In genomic region chr10:101126684-101127628, GRCh38 we compare ENCODE assay signal across 25 cellular contexts. TPM values are rescaled to one million over a fixed set of nuclear protein-coding genes. Genes with fewer than 3 reads are reported as not detected.
DNase-seq lines count a peak whose midpoint lies in the region; ATAC-seq, FAIRE-seq and TF ChIP-seq lines count a peak whose summit lies in the region.
"Had no signal": no experiment of that assay in that cellular context is flagged by ENCODE, and none has a peak within 500 bp of the region (broad histone marks: within the 10 kb centered on the region; RNA-seq: fewer than 3 reads in every experiment).

No MANE protein-coding gene starts in this region.

- no peak for TF ChIP-seq POLR2A in K562 (conservative IDR thresholded peaks at IDR 0.05)
- TF ChIP-seq POLR2A in endothelial cell of umbilical vein (IDR thresholded peaks at IDR 0.05; ENCODE audit: low read depth, low read length) = no peak

- H3K4me3 Mint-ChIP-seq in GM23338 = no peak overlapping the region
- H3K4me3 Mint-ChIP-seq: CD4-positive, alpha-beta T cell; H9 had no signal

- CTCF ChIA-PET in K562 (lab: Yijun Ruan, JAX; ENCODE audit: low intra/inter-chr PET ratio) (no interaction called here), endothelial cell of umbilical vein (lab: Charles Lee) (interaction anchor here (0.8 to 3.4 kb wide), 7 partner anchors 14 to 77 kb away, joined by 3 to 26 read pairs (median 4); no protein-coding TSS in a partner anchor)

- H3K36me3 Mint-ChIP-seq in GM23338 (ENCODE audit: low read depth) = no peaks in the 10 kb centered on the region

- H2BK120ac ChIP-seq in trophoblast cell (ENCODE audit: insufficient read depth, low read length, poor library complexity) = no peak overlapping the region

- H3K4me1 Mint-ChIP-seq in GM23338 = peaks cover 14% of the 10 kb centered on the region

- H3K4me1 ChIP-seq in GM23338 (ENCODE audit: insufficient read depth) (peaks cover 21% of the 10 kb centered on the region), K562 (replicated peaks in 1 of 2; ENCODE audit: control insufficient read depth in 2 of 2, insufficient read depth in 2 of 2, low read length in 2 of 2) (peaks cover 0 to 9% of the 10 kb centered on the region in 2 experiments; a peak in 2 of 5 replicates), endothelial cell of umbilical vein (ENCODE audit: control insufficient read depth, extremely low read depth, insufficient read depth, low read length) (no peaks in the 10 kb centered on the region), upper lobe of right lung (peaks cover 20% of the 10 kb centered on the region), trophoblast cell (ENCODE audit: control insufficient read depth in 1 of 2, insufficient read depth in 2 of 2, low read length in 2 of 2) (peaks cover 0 to 2% of the 10 kb centered on the region in 2 experiments)
- H3K4me1 ChIP-seq: A549 had no signal

- FAIRE-seq in K562 (lab: Jason Lieb, UNC) (no peak), endothelial cell of umbilical vein (lab: Jason Lieb, UNC) (no peak)
- FAIRE-seq: A549, GM12878 had no signal

- TF ChIP-seq RAD21 in K562 (CRISPR knock-in tag; conservative IDR thresholded peaks at IDR 0.05 in 1 of 2, IDR thresholded peaks at IDR 0.05 in 1 of 2) = no peak

- peaks cover 4% of the 10 kb centered on the region; the same call in 2 of the 3 replicates for H3K9me3 Mint-ChIP-seq in GM23338
- H3K9me3 Mint-ChIP-seq: CD4-positive, alpha-beta T cell; CD8-positive, alpha-beta memory T cell had no signal

- H3K36me3 ChIP-seq in GM23338 (ENCODE audit: insufficient read depth) (no peaks in the 10 kb centered on the region), K562 (ENCODE audit: control insufficient read depth, insufficient read depth, low read length) (no peaks in the 10 kb centered on the region), endothelial cell of umbilical vein (ENCODE audit: control insufficient read depth in 2 of 2, extremely low read depth in 1 of 2, insufficient read depth in 2 of 2, low read length in 2 of 2) (no peaks in the 10 kb centered on the region), upper lobe of right lung (no peaks in the 10 kb centered on the region), trophoblast cell (ENCODE audit: control insufficient read depth in 1 of 2, insufficient read depth in 2 of 2, low read length in 2 of 2) (no peaks in the 10 kb centered on the region)
- H3K36me3 ChIP-seq: BE2C; BLaER1 treated with 17β-estradiol and CSF1 and Interleukin-3, amounts not matched to agents 10 nM and 100 nM had no signal

- no peak overlapping the region for H2AK5ac ChIP-seq in trophoblast cell (ENCODE audit: low read length)

- H3K79me1 ChIP-seq in trophoblast cell (ENCODE audit: low read length) = no peaks in the 10 kb centered on the region

- ATAC-seq in GM23338 (no peak), K562 (no peak), upper lobe of right lung (no peak)
- ATAC-seq: A549, GM12878, HCT116 had no signal

- no peak overlapping the region for H3K27ac Mint-ChIP-seq in GM23338
- H3K27ac Mint-ChIP-seq: CD4-positive, alpha-beta T cell; CD8-positive, alpha-beta memory T cell; H9 had no signal

- no peak overlapping the region for H2AFZ ChIP-seq in GM23338
- no peak overlapping the region for H2AFZ ChIP-seq in K562 (ENCODE audit: low read depth, low read length)
- H2AFZ ChIP-seq in endothelial cell of umbilical vein (ENCODE audit: low read depth, low read length) = no peak overlapping the region
- H2AFZ ChIP-seq in trophoblast cell (ENCODE audit: insufficient read depth, low read length, poor library complexity) = no peak overlapping the region

- H2BK5ac ChIP-seq in trophoblast cell (ENCODE audit: low read depth, low read length, poor library complexity) = no peak overlapping the region

- H3K9ac ChIP-seq in K562 (ENCODE audit: insufficient read depth in 1 of 2, low read depth in 2 of 2, low read length in 2 of 2) (no peak overlapping the region), endothelial cell of umbilical vein (replicated peaks; ENCODE audit: extremely low read depth, insufficient read depth, low read length) (no peak overlapping the region), trophoblast cell (ENCODE audit: low read length) (no peak overlapping the region)
- H3K9ac ChIP-seq: BLaER1 treated with 17β-estradiol and CSF1 and Interleukin-3, amounts not matched to agents 10 nM and 100 nM had no signal

- H4K12ac ChIP-seq in trophoblast cell (ENCODE audit: low read depth, low read length) = no peak overlapping the region

- peaks cover 31% of the 10 kb centered on the region for H4K20me1 ChIP-seq in GM23338 (replicated peaks; ENCODE audit: insufficient read depth)
- H4K20me1 ChIP-seq in K562 (replicated peaks; ENCODE audit: control insufficient read depth, insufficient read depth, low read length) = no peaks in the 10 kb centered on the region
- no peaks in the 10 kb centered on the region for H4K20me1 ChIP-seq in endothelial cell of umbilical vein (replicated peaks; ENCODE audit: control insufficient read depth, extremely low read depth, insufficient read depth, low read length)

- no peak overlapping the region for H3K18ac ChIP-seq in trophoblast cell (ENCODE audit: low read length)

- H3K27me3 Mint-ChIP-seq in GM23338 (ENCODE audit: insufficient read depth, low read depth, poor library complexity) = peaks cover 97% of the 10 kb centered on the region

- DNase-seq in GM23338 (ENCODE audit: low spot score) = no peak
- DNase-seq in K562 (ENCODE audit: extremely low read depth in 1 of 4, low spot score in 3 of 4) = no peak
- no peak for DNase-seq in endothelial cell of umbilical vein (ENCODE audit: low read depth, low spot score)
- peak; percentile 22 for DNase-seq in upper lobe of right lung
- DNase-seq in trophoblast cell = no peak
- DNase-seq in GM19238 (ENCODE audit: insufficient read length, low spot score) = no peak
- no peak for DNase-seq in mucosa of gallbladder (ENCODE audit: low spot score)
- DNase-seq: 8988T; ACHN; AML-193; BE2C; Calu3; CD4-positive, alpha-beta T cell; CD8-positive, alpha-beta memory T cell; COR-L47; DMS153; DND-41; GDM1; GOT3; H9 had no signal

- BruUV-seq in K562 (replicated peaks; lab: Mats Ljungman, UMichigan) (no TSS peak), endothelial cell of umbilical vein (replicated peaks; lab: Mats Ljungman, UMichigan) (no TSS peak)

- no peak overlapping the region for H4K8ac ChIP-seq in trophoblast cell (ENCODE audit: low read depth, low read length)

- peaks cover 13% of the 10 kb centered on the region; the same call in 1 of the 2 replicates for H3F3A ChIP-seq in GM23338 (replicated peaks; ENCODE audit: low read depth)

- H3K4me3 ChIP-seq in GM23338 (no peak overlapping the region), K562 (no peak overlapping the region), endothelial cell of umbilical vein (replicated peaks in 1 of 3; ENCODE audit: insufficient read depth in 1 of 3, low read depth in 1 of 3, low read length in 3 of 3) (no peak overlapping the region), upper lobe of right lung (no peak overlapping the region), trophoblast cell (ENCODE audit: low read depth, low read length) (no peak overlapping the region)
- H3K4me3 ChIP-seq: A549; BLaER1 treated with 17β-estradiol and CSF1 and Interleukin-3, amounts not matched to agents 10 nM and 100 nM; GM12878 had no signal

- H3K9me3 ChIP-seq in K562 (replicated peaks; ENCODE audit: control insufficient read depth, insufficient read depth, low read depth, low read length) (no peaks in the 10 kb centered on the region), endothelial cell of umbilical vein (replicated peaks; ENCODE audit: control insufficient read depth, insufficient read depth, low read length) (no peaks in the 10 kb centered on the region), upper lobe of right lung (no peaks in the 10 kb centered on the region), trophoblast cell (ENCODE audit: insufficient read depth, low read depth, low read length) (peaks cover 10% of the 10 kb centered on the region)
- H3K9me3 ChIP-seq: A549, BE2C had no signal

- dilution Hi-C loops in endothelial cell of umbilical vein (cut with MboI; ENCODE audit: extremely low pct_ligation_motif_present, low sequenced_read_pairs) = no loop called here

- no peak for TF ChIP-seq EP300 in K562 (IDR thresholded peaks at IDR 0.05; ENCODE audit: low read length)

- H3K4ac ChIP-seq in trophoblast cell (ENCODE audit: low read depth, low read length) = no peak overlapping the region

- 0% methylated on average over 9 of the region's 14 CpGs for WGBS in K562 (ENCODE audit: insufficient coverage, low coverage, missing lambda C conversion rate)
- no CpG with 5 or more reads among the region's 14 CpGs for WGBS in trophoblast cell (ENCODE audit: extremely low coverage, insufficient coverage, insufficient read length)

- H3K79me2 ChIP-seq in GM23338 (replicated peaks; ENCODE audit: insufficient read depth) = no peaks in the 10 kb centered on the region
- no peaks in the 10 kb centered on the region for H3K79me2 ChIP-seq in K562 (ENCODE audit: control insufficient read depth, insufficient read depth, low read length)
- H3K79me2 ChIP-seq in endothelial cell of umbilical vein (ENCODE audit: control insufficient read depth, insufficient read depth, low read length) = no peaks in the 10 kb centered on the region
- H3K79me2 ChIP-seq in trophoblast cell (ENCODE audit: control insufficient read depth, insufficient read depth, low read length, poor library complexity) = no peaks in the 10 kb centered on the region

- POLR2A ChIA-PET in K562 (lab: Yijun Ruan, JAX) (interaction anchor here (0.6 kb wide), 2 partner anchors 16 to 323 kb away, joined by 3 read pairs; no protein-coding TSS in a partner anchor), endothelial cell of umbilical vein (lab: Charles Lee) (no interaction called here)

- no peak overlapping the region for H3K14ac ChIP-seq in trophoblast cell (ENCODE audit: low read length)

- peaks cover 100% of the 10 kb centered on the region for H3K27me3 ChIP-seq in GM23338 (ENCODE audit: insufficient read depth)
- peaks cover 23 to 59% of the 10 kb centered on the region in 2 experiments for H3K27me3 ChIP-seq in K562 (ENCODE audit: control insufficient read depth in 2 of 2, insufficient read depth in 2 of 2, low read length in 2 of 2)
- peaks cover 87 to 99% of the 10 kb centered on the region in 2 experiments for H3K27me3 ChIP-seq in endothelial cell of umbilical vein (ENCODE audit: control insufficient read depth in 2 of 2, insufficient read depth in 2 of 2, low read length in 2 of 2)
- H3K27me3 ChIP-seq in upper lobe of right lung = peaks cover 97% of the 10 kb centered on the region
- H3K27me3 ChIP-seq in trophoblast cell (ENCODE audit: insufficient read depth, low read length) = peaks cover 86% of the 10 kb centered on the region

- H3K9me2 ChIP-seq in GM23338 (ENCODE audit: insufficient read depth) = no peaks in the 10 kb centered on the region

- no peak overlapping the region for H3K23ac ChIP-seq in trophoblast cell (ENCODE audit: low read length)

- no peak overlapping the region for H2BK12ac ChIP-seq in trophoblast cell (ENCODE audit: low read length)

- in situ Hi-C loops in K562 (cut with MboI) = no loop called here

- TF ChIP-seq CTCF in GM23338 (conservative IDR thresholded peaks at IDR 0.05; ENCODE audit: low read depth in 2 of 2) (no peak), K562 (IDR thresholded peaks at IDR 0.05 in 2 of 3, conservative IDR thresholded peaks at IDR 0.05 in 1 of 3; ENCODE audit: insufficient read depth in 2 of 3, low read depth in 1 of 3, low read length in 3 of 3) (no peak), endothelial cell of umbilical vein (IDR thresholded peaks at IDR 0.05; ENCODE audit: extremely low read depth in 1 of 2, insufficient read depth in 1 of 2, low read depth in 1 of 2, low read length in 2 of 2) (no peak), upper lobe of right lung (IDR thresholded peaks at IDR 0.05) (no peak)

- H4K91ac ChIP-seq in trophoblast cell (ENCODE audit: low read depth, low read length) = no peak overlapping the region

- H3K27ac ChIP-seq in GM23338 (ENCODE audit: low read depth) (no peak overlapping the region), K562 (ENCODE audit: extremely low read depth, low read depth, low read length) (no peak overlapping the region), endothelial cell of umbilical vein (ENCODE audit: insufficient read depth, low read depth, low read length) (no peak overlapping the region), upper lobe of right lung (no peak overlapping the region), trophoblast cell (ENCODE audit: low read depth, low read length) (no peak overlapping the region)
- H3K27ac ChIP-seq: A549; BLaER1 treated with 17β-estradiol and CSF1 and Interleukin-3, amounts not matched to agents 10 nM and 100 nM had no signal

- intact Hi-C loops in K562 (cut with micrococcal nuclease) (no loop called here), endothelial cell of umbilical vein (cut with micrococcal nuclease) (no loop called here), upper lobe of right lung (cut with DNase I) (no loop called here)

- H3K4me2 ChIP-seq in GM23338 = no peak overlapping the region
- no peak overlapping the region for H3K4me2 ChIP-seq in K562 (ENCODE audit: insufficient read depth, low read length)
- no peak overlapping the region for H3K4me2 ChIP-seq in endothelial cell of umbilical vein (ENCODE audit: insufficient read depth, low read length)
- H3K4me2 ChIP-seq in trophoblast cell (ENCODE audit: low read length) = no peak overlapping the region
- H3K4me2 ChIP-seq: A549; BLaER1 treated with 17β-estradiol and CSF1 and Interleukin-3, amounts not matched to agents 10 nM and 100 nM had no signal

- H3K9me1 ChIP-seq in K562 (ENCODE audit: control insufficient read depth, insufficient read depth, low read length) = no peaks in the 10 kb centered on the region
- H3K9me1 ChIP-seq in endothelial cell of umbilical vein (replicated peaks; ENCODE audit: control insufficient read depth, extremely low read depth, insufficient read depth, low read length) = no peaks in the 10 kb centered on the region

RNA-seq across cellular contexts. Expression of gene TLX1, which starts 4.1 kb away (rescaled TPM):
- not detected in 2 replicates for total RNA-seq in GM23338 (2014; rRNA removed; shearing (Covaris generic))
- polyA plus RNA-seq in GM23338 (2016; fragmentation: Nextera tagmentation; extraction: Ambion mirVana) (not detected in 2 replicates), K562 (2011; rRNA removed) (3.3 and 12.0 TPM in 2 replicates), K562 (2014; fragmentation: Illumina TruSeq; extraction: Trizol) (0.21 and 0.22 TPM in 2 replicates), K562 (2014; fragmentation: Nextera tagmentation; extraction: Ambion mirVana) (under 1 TPM in 1 of 2 experiments, not detected in 1; 0.03 TPM), K562 (2014; rRNA removed) (0.24 and 0.45 TPM in 2 replicates), endothelial cell of umbilical vein (0.10 TPM in 1 of 2 replicates, not detected in the other)
- total RNA-seq in K562 (2011; cell fraction: chromatin; rRNA removed; ENCODE audit: low replicate concordance) = 0.23 and 0.76 TPM in 2 replicates
- total RNA-seq in K562 (2011; cell fraction: nucleolus; rRNA removed) = 0.79 and 1.5 TPM in 2 replicates
- total RNA-seq in K562 (2011; cell fraction: nucleoplasm; rRNA removed) = 0.38 and 1.2 TPM in 2 replicates
- total RNA-seq in K562 (2014; rRNA removed) (0.18 and 1.0 TPM in 2 replicates), K562 (2014; rRNA removed; fragmentation: Illumina TruSeq; extraction: Trizol) (0.07 and 0.13 TPM in 2 replicates), K562 (2015; rRNA removed; fragmentation: Illumina TruSeq; extraction: Trizol) (0.11 and 0.15 TPM in 2 replicates), K562 (2021) (0.33 and 0.47 TPM in 2 replicates), endothelial cell of umbilical vein (not detected in 2 replicates), upper lobe of right lung (not detected), mucosa of gallbladder (not detected)
- 8.7 and 11.8 TPM in 2 replicates for polyA plus RNA-seq in K562 (2011; cell fraction: cytosol; rRNA removed)
- polyA plus RNA-seq in K562 (2011; cell fraction: nucleus; rRNA removed) = 10.7 and 22.6 TPM in 2 replicates
- polyA plus RNA-seq in K562 (2012) = 0.14 and 0.16 TPM in 2 replicates
- polyA minus RNA-seq in K562 (2011; rRNA and poly(A)+ RNA removed) = 4.8 and 6.2 TPM in 2 replicates
- 2.8 and 7.5 TPM in 2 replicates for polyA minus RNA-seq in K562 (2011; cell fraction: cytosol; rRNA and poly(A)+ RNA removed)
- 3.2 and 9.1 TPM in 2 replicates for polyA minus RNA-seq in K562 (2011; cell fraction: nucleus; rRNA and poly(A)+ RNA removed)
- 0.03 TPM in 2 replicates for polyA plus RNA-seq in endothelial cell of umbilical vein (2011; cell fraction: cytosol; rRNA removed)
- polyA plus RNA-seq in endothelial cell of umbilical vein (2011; cell fraction: nucleus; rRNA removed) = 0.07 TPM in 1 of 2 replicates, not detected in the other
- not detected in 2 replicates for polyA plus RNA-seq in endothelial cell of umbilical vein (2012)
- 0.44 TPM in 1 of 2 replicates, not detected in the other for polyA minus RNA-seq in endothelial cell of umbilical vein
- polyA minus RNA-seq in endothelial cell of umbilical vein (2011; cell fraction: cytosol; rRNA and poly(A)+ RNA removed) = not detected
- polyA minus RNA-seq in endothelial cell of umbilical vein (2011; cell fraction: nucleus; rRNA and poly(A)+ RNA removed) = not detected in 2 replicates
- polyA plus RNA-seq in trophoblast cell (2013) = not detected in 2 replicates
- total RNA-seq: Calu3; CD4-positive, alpha-beta T cell; CD8-positive, alpha-beta memory T cell; GM12878; H9 had no signal
- polyA plus RNA-seq: CD14-positive monocyte; CD8-positive, alpha-beta memory T cell; GM12878 had no signal
